ENCODE assay signal across 8 cellular contexts in the genomic region with DNA sequence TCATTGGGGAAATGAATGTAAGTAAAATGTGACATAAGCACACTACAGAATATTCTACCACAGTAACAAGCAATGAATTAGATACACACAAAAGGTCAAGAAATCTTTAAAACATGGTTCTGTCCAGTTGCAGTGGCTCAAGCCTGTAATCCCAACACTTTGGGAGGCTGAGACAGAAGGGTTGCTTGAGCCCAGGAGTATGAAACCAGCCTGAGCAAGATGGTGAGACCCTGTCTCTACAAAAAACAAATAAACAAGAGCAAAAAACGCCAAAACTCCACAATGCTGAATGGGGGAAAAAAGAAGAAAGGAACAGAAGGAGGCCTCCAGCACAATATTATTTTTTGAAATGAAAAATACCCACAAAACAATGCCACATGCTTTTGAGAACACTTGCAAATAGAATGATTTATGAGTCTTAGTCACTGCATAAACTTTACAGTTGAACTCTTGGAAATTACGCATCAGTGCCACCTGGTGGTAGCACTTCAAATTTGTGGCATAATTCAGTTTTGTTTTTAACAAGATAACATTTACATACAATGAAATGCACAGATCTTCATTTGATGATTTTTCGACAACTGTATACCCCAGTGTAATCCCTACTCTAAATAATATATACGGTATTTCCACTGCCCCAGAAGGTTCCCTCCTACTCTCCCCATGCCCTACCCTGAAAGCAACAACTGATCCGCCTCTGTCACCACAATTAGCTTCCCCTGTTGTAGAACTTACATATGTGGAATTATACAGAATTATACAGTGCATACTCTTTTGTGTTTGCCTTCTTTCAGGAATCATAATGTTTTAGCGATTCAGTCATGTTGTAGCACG. TPM values are rescaled to one million over a fixed set of nuclear protein-coding genes. Genes with fewer than 3 reads are reported as not detected.
DNase-seq lines count a peak whose midpoint lies in the region; ATAC-seq, FAIRE-seq and TF ChIP-seq lines count a peak whose summit lies in the region.

No MANE protein-coding gene starts in this region.

- FAIRE-seq in GM19239 (lab: Jason Lieb, UNC): peak; percentile 78
- peak; percentile 53 for FAIRE-seq in colon (lab: Jason Lieb, UNC)

- no peaks in the 10 kb centered on the region for H3K27me3 ChIP-seq in AG04450 (ENCODE audit: control insufficient read depth, insufficient read depth, low read length)

- POLR2A ChIA-PET in AG04450 (lab: Yijun Ruan, JAX): interaction anchor here (0.8 to 1.5 kb wide), 6 partner anchors 38 to 201 kb away, joined by 3 to 7 read pairs (median 3); a partner anchor contains a TSS

- no peaks in the 10 kb centered on the region for H3K9me3 ChIP-seq in AG04450 (ENCODE audit: control insufficient read depth, insufficient read depth, low read length)

- H3K27ac ChIP-seq in AG04450 (ENCODE audit: low read depth, low read length): no peak overlapping the region

- no peak for ATAC-seq in HG03139 (IDR thresholded peaks at IDR 0.05; ENCODE audit: unreplicated experiment)

- TF ChIP-seq CTCF in AG04450 (IDR thresholded peaks at IDR 0.05; ENCODE audit: low read depth, low read length): peak; percentile 65

- no peak overlapping the region for H3K4me3 ChIP-seq in AG04450 (ENCODE audit: low read depth, low read length)

- DNase-seq in AG04450 (ENCODE audit: low read depth, low spot score) (peak; percentile 64), GM19239 (ENCODE audit: insufficient read length, low spot score) (no peak), NCI-H2227 treated with DMSO at 0.1 percent for 48 hours (lab: John Stamatoyannopoulos, UW) (peak; percentile 1), medulla oblongata (ENCODE audit: extremely low spot score) (peak; percentile 83)
- peak; percentile 64 to 83 for DNase-seq in activated CD4-positive, alpha-beta T cell treated with anti-CD3 and anti-CD28 coated beads for 4 hours
- DNase-seq in stimulated activated CD8-positive, alpha-beta memory T cell treated with anti-CD3 and anti-CD28 coated beads, Interleukin-15, amount 100 ng/mL, for 4 hours (ENCODE audit: low read depth in 2 of 2): peak; percentile 6 to 50

- CTCF ChIA-PET in AG04450 (lab: Charles Lee): interaction anchor here (0.5 to 2.6 kb wide), 29 partner anchors 11 to 181 kb away, joined by 3 to 52 read pairs (median 4); a partner anchor contains a TSS

RNA-seq across cellular contexts. Expression of a gene that starts 14.4 kb away (rescaled TPM):
- not detected in 2 replicates for polyA plus RNA-seq in AG04450 (2011; rRNA removed)
- not detected in 2 replicates for polyA minus RNA-seq in AG04450 (2011; rRNA and poly(A)+ RNA removed)

RNA-seq across cellular contexts. Expression of a gene that starts 39.0 kb away (rescaled TPM):
- polyA plus RNA-seq in AG04450 (2011; rRNA removed): 26.4 and 31.7 TPM in 2 replicates
- polyA minus RNA-seq in AG04450 (2011; rRNA and poly(A)+ RNA removed): 7.8 and 8.5 TPM in 2 replicates

RNA-seq across cellular contexts. Expression of a gene that starts 39.3 kb away (rescaled TPM):
- polyA plus RNA-seq in AG04450 (2011; rRNA removed): 97.6 and 144 TPM in 2 replicates
- 22.0 and 34.4 TPM in 2 replicates for polyA minus RNA-seq in AG04450 (2011; rRNA and poly(A)+ RNA removed)

RNA-seq across cellular contexts. Expression of a gene that starts 58.4 kb away (rescaled TPM):
- 55.3 and 57.0 TPM in 2 replicates for polyA plus RNA-seq in AG04450 (2011; rRNA removed)
- polyA minus RNA-seq in AG04450 (2011; rRNA and poly(A)+ RNA removed): 64.4 and 70.9 TPM in 2 replicates
